In genomic region chr13:110913911-110914292, GRCh38 we compare ENCODE assay signal across 8 cellular contexts. TPM values are rescaled to one million over a fixed set of nuclear protein-coding genes. Genes with fewer than 3 reads are reported as not detected.
DNase-seq lines count a peak whose midpoint lies in the region; ATAC-seq, FAIRE-seq and TF ChIP-seq lines count a peak whose summit lies in the region.

No MANE protein-coding gene starts in this region.

- intact Hi-C loops in adrenal gland (cut with DNase I) (loop anchor here in 1 of 2 donors (10.0 kb wide), 2 partner anchors 199 to 301 kb away; partner anchors contain the start of gene ING1), kidney (cut with DNase I) (no loop called here)

- peak overlapping the region; percentile 38 to 97 for H3K9ac ChIP-seq in kidney (ENCODE audit: low read length in 2 of 2)

- FAIRE-seq in kidney (lab: Jason Lieb, UNC): no peak

- no peaks in the 10 kb centered on the region for H3K4me1 ChIP-seq in BE2C
- peaks cover 19 to 53% of the 10 kb centered on the region in 2 donors for H3K4me1 ChIP-seq in adrenal gland (replicated peaks in 1 of 2)
- H3K4me1 ChIP-seq in kidney (ENCODE audit: control insufficient read depth in 1 of 2, insufficient read depth in 1 of 2, low read depth in 1 of 2, low read length in 2 of 2): peaks cover 17 to 19% of the 10 kb centered on the region in 2 donors

- H3K36me3 ChIP-seq in BE2C (peaks cover 23% of the 10 kb centered on the region), adrenal gland (replicated peaks in 1 of 2) (peaks cover 0 to 15% of the 10 kb centered on the region in 2 donors), kidney (ENCODE audit: control insufficient read depth in 1 of 2, insufficient read depth in 2 of 2, low read length in 2 of 2) (peaks cover 0 to 3% of the 10 kb centered on the region in 2 donors)

- H3K27me3 ChIP-seq in BE2C (no peaks in the 10 kb centered on the region), adrenal gland (no peaks in the 10 kb centered on the region)

- TF ChIP-seq CTCF in BE2C (IDR thresholded peaks at IDR 0.05; ENCODE audit: low read depth, low read length): no peak
- TF ChIP-seq CTCF in adrenal gland (IDR thresholded peaks at IDR 0.05): no peak
- TF ChIP-seq CTCF in kidney (IDR thresholded peaks at IDR 0.05; ENCODE audit: borderline replicate concordance, extremely low read depth, insufficient read depth): no peak

- TF ChIP-seq POLR2A in adrenal gland (IDR thresholded peaks at IDR 0.05): peak in 1 of 2 donors; percentile 50

- WGBS in adrenal gland, 4 donors: 0% methylated on average over 4 to 26 of the region's 26 CpGs

- no peaks in the 10 kb centered on the region for H3K9me3 ChIP-seq in BE2C
- H3K9me3 ChIP-seq in adrenal gland (replicated peaks in 1 of 3): no peaks in the 10 kb centered on the region
- no peaks in the 10 kb centered on the region for H3K9me3 ChIP-seq in kidney (ENCODE audit: control insufficient read depth in 1 of 2, low read length in 2 of 2)

- H3K4me3 ChIP-seq in BE2C (ENCODE audit: low read depth, low read length) (peak overlapping the region; percentile 97), adrenal gland (peak overlapping the region; percentile 13 to 89 (median 68)), kidney (ENCODE audit: low read length in 2 of 2) (peak overlapping the region; percentile 69 to 90)

- DNase-seq in BE2C: no peak
- peak in 1 of 7 donors; percentile 58 for DNase-seq in adrenal gland
- DNase-seq in kidney: no peak
- DNase-seq in substantia nigra (lab: John Stamatoyannopoulos, UW): peak in 7 of 49 donors; percentile 46 to 84 (median 56)
- no peak for DNase-seq in RKO (ENCODE audit: low spot score)
- DNase-seq in NCI-H1930 (lab: John Stamatoyannopoulos, UW): no peak
- no peak for DNase-seq in stimulated activated naive CD4-positive, alpha-beta T cell treated with Interleukin-2 at 50 U/mL for 16 hours (lab: John Stamatoyannopoulos, UW)

- H3K27ac ChIP-seq in adrenal gland (peak overlapping the region; percentile 88 to 99 (median 98)), kidney (ENCODE audit: low read depth in 2 of 2, low read length in 2 of 2) (peak overlapping the region; percentile 99), substantia nigra (ENCODE audit: low read depth, low read length, poor library complexity, severe bottlenecking) (peak overlapping the region; percentile 99)

- peak; percentile 21 for ATAC-seq in HG03196 (IDR thresholded peaks at IDR 0.05; ENCODE audit: unreplicated experiment)

RNA-seq across cellular contexts. Expression of gene ANKRD10, which starts 1.0 kb away (rescaled TPM):
- 118 TPM for polyA plus RNA-seq in BE2C (2012; ENCODE audit: insufficient read depth, insufficient read length, low read depth)
- total RNA-seq in adrenal gland (100 to 1,000 TPM in 3 of 8 donors, 10 to 100 TPM in 5; 50.1 to 126 (median 91.6) TPM), kidney (159 TPM)
- polyA plus RNA-seq in adrenal gland (100 to 1,000 TPM in 2 of 3 donors, 10 to 100 TPM in 1; 36.5 to 139 (median 116) TPM), kidney (ENCODE audit: insufficient read depth, low read depth, low replicate concordance) (64.9 TPM)
